ENCODE assay signal across 8 cellular contexts in genomic region chr4:119300388-119301131, GRCh38.
DNase-seq lines count a peak whose midpoint lies in the region; ATAC-seq lines count a peak whose summit lies in the region.

No MANE protein-coding gene starts in this region.

- peak; percentile 98 for ATAC-seq in GM19397 (IDR thresholded peaks at IDR 0.05; ENCODE audit: unreplicated experiment)
- ATAC-seq in HG03571 (IDR thresholded peaks at IDR 0.05; ENCODE audit: unreplicated experiment): peak; percentile 97

- no peaks in the 10 kb centered on the region for H3K27me3 ChIP-seq in endocrine pancreas (ENCODE audit: control insufficient read depth, insufficient read depth, low read length)

- peaks cover 10% of the 10 kb centered on the region for H3K4me1 ChIP-seq in endocrine pancreas (ENCODE audit: control insufficient read depth, insufficient read depth, low read length)

- peak overlapping the region; percentile 70 for H3K9ac ChIP-seq in endocrine pancreas (ENCODE audit: control insufficient read depth, insufficient read depth, low read length)

- H3K9me3 ChIP-seq in endocrine pancreas (ENCODE audit: control insufficient read depth, low read length): no peaks in the 10 kb centered on the region

- DNase-seq in Ammon's horn (ENCODE audit: low spot score) (peak; percentile 85), middle frontal gyrus (ENCODE audit: extremely low spot score, low spot score) (peak; percentile 75), NCI-H2227 treated with DMSO at 0.1 percent for 48 hours (lab: John Stamatoyannopoulos, UW) (no peak)
- DNase-seq in activated CD4-positive, alpha-beta T cell treated with anti-CD3 and anti-CD28 coated beads, Interleukin-2, amount 50 U/mL, for 48 hours: peak; percentile 93 to 95
- peak; percentile 75 to 82 for DNase-seq in stimulated activated CD8-positive, alpha-beta memory T cell treated with anti-CD3 and anti-CD28 coated beads, Interleukin-4, amount 100 ng/mL, for 1 hour (ENCODE audit: low read depth in 2 of 2, low spot score in 1 of 2)

- H3K36me3 ChIP-seq in endocrine pancreas (ENCODE audit: control insufficient read depth, insufficient read depth, low read length): no peaks in the 10 kb centered on the region

- peak overlapping the region; percentile 88 for H3K4me3 ChIP-seq in endocrine pancreas (ENCODE audit: control insufficient read depth, insufficient read depth, low read length)
